Comparison of ENCODE assay signal across 24 cellular contexts in the genomic region with DNA sequence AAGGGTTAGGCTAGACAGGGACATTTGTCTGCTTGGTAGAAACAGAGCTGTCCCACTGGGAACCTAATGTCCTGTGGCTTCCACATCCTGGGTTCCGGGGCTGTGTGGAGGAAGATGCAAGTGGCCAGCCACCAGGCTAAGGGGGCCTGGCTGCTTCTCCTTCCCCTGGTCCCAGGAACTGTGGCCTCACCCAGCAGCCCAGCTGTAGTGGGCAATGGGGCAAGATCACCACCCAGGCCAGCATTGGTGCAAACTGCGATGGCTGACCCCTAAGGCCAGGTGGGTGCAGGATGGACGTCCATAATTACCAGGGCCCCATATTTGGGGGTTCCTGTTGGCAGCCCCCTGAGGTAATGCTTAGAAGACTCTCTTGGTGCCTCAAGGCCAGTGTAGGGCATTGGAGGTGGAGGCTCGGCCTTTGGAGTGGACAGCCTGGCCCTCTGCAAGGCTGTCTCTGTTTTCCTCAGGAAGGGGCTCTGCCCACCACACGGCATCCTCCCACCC.
"Had no signal": no experiment of that assay in that cellular context is flagged by ENCODE, and none has a peak within 500 bp of the region (broad histone marks: within the 10 kb centered on the region; RNA-seq: fewer than 3 reads in every experiment).

No MANE protein-coding gene starts in this region.

- H3K27ac ChIP-seq: brain microvascular endothelial cell, colonic mucosa, hepatocyte, left lung, pancreas, psoas muscle, right lobe of liver had no signal

- ATAC-seq: activated CD8-positive, alpha-beta T cell treated with anti-CD3 and anti-CD28 coated beads, Interleukin-2, amount 10 ng/mL, durations not matched to agents 7 days and 5 days; left lung; natural killer cell; pancreas; psoas muscle; stimulated activated naive B cell treated with anti-CD40 and anti-IgM and Interleukin-4, amounts not matched to agents 10 μg/mL and 1 μg/mL and 100 μg/mL, for 72 hours had no signal

- H3K36me3 Mint-ChIP-seq: activated naive CD4-positive, alpha-beta T cell treated with anti-CD3 and anti-CD28 coated beads, Interleukin-2, amount 50 U/mL, for 24 hours; immature natural killer cell; mesothelial cell of epicardium; natural killer cell; stimulated activated naive B cell treated with anti-CD40 and anti-IgM and Interleukin-4, amounts not matched to agents 10 μg/mL and 1 μg/mL and 100 μg/mL, for 72 hours had no signal

- H3K4me1 Mint-ChIP-seq: activated naive CD4-positive, alpha-beta T cell treated with anti-CD3 and anti-CD28 coated beads, Interleukin-2, amount 50 U/mL, for 24 hours; immature natural killer cell; natural killer cell had no signal

- H3K4me3 ChIP-seq: colonic mucosa, hepatocyte, left lung, pancreas, psoas muscle, right lobe of liver, thoracic aorta had no signal

- H3K4me3 Mint-ChIP-seq: activated CD8-positive, alpha-beta T cell treated with anti-CD3 and anti-CD28 coated beads, Interleukin-2, amount 10 ng/mL, durations not matched to agents 7 days and 5 days; activated naive CD4-positive, alpha-beta T cell treated with anti-CD3 and anti-CD28 coated beads, Interleukin-2, amount 50 U/mL, for 24 hours; immature natural killer cell; mesothelial cell of epicardium; natural killer cell; stimulated activated naive B cell treated with anti-CD40 and anti-IgM and Interleukin-4, amounts not matched to agents 10 μg/mL and 1 μg/mL and 100 μg/mL, for 72 hours had no signal

- H3K27me3 ChIP-seq: brain microvascular endothelial cell, colonic mucosa, hepatocyte, left lung, pancreas, right lobe of liver had no signal

- H3K27ac Mint-ChIP-seq: activated CD8-positive, alpha-beta T cell treated with anti-CD3 and anti-CD28 coated beads, Interleukin-2, amount 10 ng/mL, durations not matched to agents 7 days and 5 days; activated naive CD4-positive, alpha-beta T cell treated with anti-CD3 and anti-CD28 coated beads, Interleukin-2, amount 50 U/mL, for 24 hours; immature natural killer cell; natural killer cell; stimulated activated naive B cell treated with anti-CD40 and anti-IgM and Interleukin-4, amounts not matched to agents 10 μg/mL and 1 μg/mL and 100 μg/mL, for 72 hours had no signal

- DNase-seq: activated CD4-positive, alpha-beta T cell treated with anti-CD3 and anti-CD28 coated beads for 1 hour; activated CD4-positive, alpha-beta T cell treated with anti-CD3 and anti-CD28 coated beads, Interleukin-2, amount 50 U/mL, for 1 hour; activated CD8-positive, alpha-beta T cell treated with anti-CD3 and anti-CD28 coated beads, Interleukin-2, amount 10 ng/mL, durations not matched to agents 7 days and 5 days; activated gamma-delta T cell treated with Interleukin-2 at 50 U/mL for 16 hours; brain microvascular endothelial cell; central memory CD4-positive, alpha-beta T cell; colonic mucosa; foreskin fibroblast; immature natural killer cell; kidney glomerular epithelial cell; left lung; mammary epithelial cell; natural killer cell; pancreas; psoas muscle; right lobe of liver; stimulated activated CD4-positive, alpha-beta T cell treated with anti-CD3 and anti-CD28 coated beads, Interleukin-2, amount 100 ng/mL, for 48 hours; stimulated activated CD8-positive, alpha-beta memory T cell treated with anti-CD3 and anti-CD28 coated beads, Interleukin-4, amount 100 ng/mL, for 48 hours; stimulated activated naive B cell treated with anti-CD40 and anti-IgM and Interleukin-4, amounts not matched to agents 10 μg/mL and 1 μg/mL and 100 μg/mL, for 72 hours; T-helper 1 cell had no signal

- H3K27me3 Mint-ChIP-seq: activated naive CD4-positive, alpha-beta T cell treated with anti-CD3 and anti-CD28 coated beads, Interleukin-2, amount 50 U/mL, for 24 hours; stimulated activated naive B cell treated with anti-CD40 and anti-IgM and Interleukin-4, amounts not matched to agents 10 μg/mL and 1 μg/mL and 100 μg/mL, for 72 hours had no signal

- H3K9me3 ChIP-seq: colonic mucosa, left lung, pancreas, psoas muscle, right lobe of liver, thoracic aorta had no signal

- H3K36me3 ChIP-seq: brain microvascular endothelial cell, colonic mucosa, left lung, pancreas, right lobe of liver, thoracic aorta had no signal

- H3K9me3 Mint-ChIP-seq: activated naive CD4-positive, alpha-beta T cell treated with anti-CD3 and anti-CD28 coated beads, Interleukin-2, amount 50 U/mL, for 24 hours; immature natural killer cell; mesothelial cell of epicardium; natural killer cell; stimulated activated naive B cell treated with anti-CD40 and anti-IgM and Interleukin-4, amounts not matched to agents 10 μg/mL and 1 μg/mL and 100 μg/mL, for 72 hours had no signal

- H3K4me1 ChIP-seq: colonic mucosa, pancreas, psoas muscle, right lobe of liver had no signal
